ENCODE assay signal across 20 cellular contexts in genomic region chr12:131473721-131474709, GRCh38.
DNase-seq lines count a peak whose midpoint lies in the region; ATAC-seq and TF ChIP-seq lines count a peak whose summit lies in the region.
"Had no signal": no experiment of that assay in that cellular context is flagged by ENCODE, and none has a peak within 500 bp of the region (broad histone marks: within the 10 kb centered on the region; RNA-seq: fewer than 3 reads in every experiment).

No MANE protein-coding gene starts in this region.

- no peak overlapping the region for H3K4me3 ChIP-seq in H7 (ENCODE audit: insufficient read depth, low read depth, low read length)
- H3K4me3 ChIP-seq: left lung, mucosa of descending colon, tibial artery had no signal

- H3K36me3 ChIP-seq in H7 (replicated peaks; ENCODE audit: control insufficient read depth, insufficient read depth, low read length), result no peaks in the 10 kb centered on the region
- H3K36me3 ChIP-seq: left lung, neutrophil, tibial artery had no signal

- no peaks in the 10 kb centered on the region for H3K27me3 ChIP-seq in H7 (ENCODE audit: control insufficient read depth, insufficient read depth, low read length)

- H3K27ac Mint-ChIP-seq in activated T-helper 17 cell treated with anti-CD3 and anti-CD28 coated beads, Interleukin-2, amount 50 U/mL, for 72 hours, result peak overlapping the region; percentile 62
- H3K27ac Mint-ChIP-seq in Calu3 (ENCODE audit: unreplicated experiment), result no peak overlapping the region
- H3K27ac Mint-ChIP-seq: stimulated activated memory B cell treated with anti-CD40 and anti-IgM and Interleukin-4, amounts not matched to agents 10 μg/mL and 1 μg/mL and 100 μg/mL, for 72 hours; T-cell had no signal

- no peaks in the 10 kb centered on the region for H3K9me3 Mint-ChIP-seq in activated T-helper 17 cell treated with anti-CD3 and anti-CD28 coated beads, Interleukin-2, amount 50 U/mL, for 72 hours
- no peaks in the 10 kb centered on the region for H3K9me3 Mint-ChIP-seq in Calu3 (ENCODE audit: low read depth, unreplicated experiment)
- H3K9me3 Mint-ChIP-seq: stimulated activated memory B cell treated with anti-CD40 and anti-IgM and Interleukin-4, amounts not matched to agents 10 μg/mL and 1 μg/mL and 100 μg/mL, for 72 hours; T-cell had no signal

- no TSS peak for BruUV-seq in Calu3 (replicated peaks; lab: Mats Ljungman, UMichigan)

- peak; percentile 68 for ATAC-seq in activated T-helper 17 cell treated with anti-CD3 and anti-CD28 coated beads, Interleukin-2, amount 50 U/mL, for 72 hours (replicated peaks)
- ATAC-seq in left lobe of liver, result no peak
- ATAC-seq: activated CD4-positive, CD25-positive, alpha-beta regulatory T cell treated with anti-CD3 and anti-CD28 coated beads, Interleukin-2, amount 50 U/mL, for 24 hours; stimulated activated memory B cell treated with anti-CD40 and anti-IgM and Interleukin-4, amounts not matched to agents 10 μg/mL and 1 μg/mL and 100 μg/mL, for 72 hours; T-cell had no signal

- no peaks in the 10 kb centered on the region for H3K27me3 Mint-ChIP-seq in activated T-helper 17 cell treated with anti-CD3 and anti-CD28 coated beads, Interleukin-2, amount 50 U/mL, for 72 hours
- H3K27me3 Mint-ChIP-seq in Calu3 (ENCODE audit: unreplicated experiment), result peaks cover 39% of the 10 kb centered on the region

- CTCF ChIA-PET in Calu3 (lab: Charles Lee), result no interaction called here

- no peaks in the 10 kb centered on the region for H3K36me3 Mint-ChIP-seq in activated T-helper 17 cell treated with anti-CD3 and anti-CD28 coated beads, Interleukin-2, amount 50 U/mL, for 72 hours (ENCODE audit: low read depth)
- no peaks in the 10 kb centered on the region for H3K36me3 Mint-ChIP-seq in Calu3 (ENCODE audit: insufficient read depth, unreplicated experiment)
- H3K36me3 Mint-ChIP-seq: stimulated activated memory B cell treated with anti-CD40 and anti-IgM and Interleukin-4, amounts not matched to agents 10 μg/mL and 1 μg/mL and 100 μg/mL, for 72 hours; T-cell had no signal

- H3K4me1 Mint-ChIP-seq in activated T-helper 17 cell treated with anti-CD3 and anti-CD28 coated beads, Interleukin-2, amount 50 U/mL, for 72 hours, result no peaks in the 10 kb centered on the region
- no peaks in the 10 kb centered on the region for H3K4me1 Mint-ChIP-seq in Calu3 (ENCODE audit: low read depth, unreplicated experiment)
- H3K4me1 Mint-ChIP-seq: stimulated activated memory B cell treated with anti-CD40 and anti-IgM and Interleukin-4, amounts not matched to agents 10 μg/mL and 1 μg/mL and 100 μg/mL, for 72 hours had no signal

- intact Hi-C loops in Calu3 (cut with micrococcal nuclease; ENCODE audit: unreplicated experiment), result no loop called here

- DNase-seq in DMS53 (lab: John Stamatoyannopoulos, UW), result peak; percentile 93
- peak; percentile 77 for DNase-seq in H7
- DNase-seq in left lobe of liver (ENCODE audit: low spot score), result peak; percentile 34
- no peak for DNase-seq in RKO (ENCODE audit: low spot score)
- DNase-seq in Calu3, result no peak
- no peak for DNase-seq in HT-29 (ENCODE audit: low spot score)
- DNase-seq in ureter (ENCODE audit: low spot score), result no peak
- DNase-seq: activated gamma-delta T cell treated with Interleukin-2 at 50 U/mL for 16 hours, C1 segment of cervical spinal cord, DMS 273 treated with DMSO at 0.1 percent for 48 hours, mucosa of descending colon, NCI-H2029, NCI-H510A treated with DMSO at 0.1 percent for 48 hours, T-cell, tibial artery had no signal

- TF ChIP-seq CTCF in Calu3 (IDR thresholded peaks at IDR 0.05; ENCODE audit: unreplicated experiment), result no peak

- H3K4me3 Mint-ChIP-seq in activated T-helper 17 cell treated with anti-CD3 and anti-CD28 coated beads, Interleukin-2, amount 50 U/mL, for 72 hours, result peak overlapping the region; percentile 62
- H3K4me3 Mint-ChIP-seq in Calu3 (ENCODE audit: low read depth, unreplicated experiment), result no peak overlapping the region
- H3K4me3 Mint-ChIP-seq: stimulated activated memory B cell treated with anti-CD40 and anti-IgM and Interleukin-4, amounts not matched to agents 10 μg/mL and 1 μg/mL and 100 μg/mL, for 72 hours had no signal

Comparison
In these comparisons a context has a peak if more than half of its experiments do, and no peak if none do; other contexts are left out.
1. DNase-seq: peak in DMS53 (single experiment), H7 (single experiment) and left lobe of liver (single experiment); none in RKO (single experiment), Calu3 (single experiment), HT-29 (single experiment) and ureter (single experiment).